In genomic region chr15:49863431-49864205, GRCh38 we compare ENCODE assay signal across 15 cellular contexts.
DNase-seq lines count a peak whose midpoint lies in the region; ATAC-seq and TF ChIP-seq lines count a peak whose summit lies in the region.
"Had no signal": no experiment of that assay in that cellular context is flagged by ENCODE, and none has a peak within 500 bp of the region (broad histone marks: within the 10 kb centered on the region; RNA-seq: fewer than 3 reads in every experiment).

No MANE protein-coding gene starts in this region.

- H3K9me3 ChIP-seq in adipocyte (ENCODE audit: control insufficient read depth, low read length) (peaks cover 14% of the 10 kb centered on the region), skeletal muscle satellite cell (replicated peaks; ENCODE audit: low read length) (no peaks in the 10 kb centered on the region)
- H3K9me3 ChIP-seq: lower lobe of right lung had no signal

- peak overlapping the region; percentile 88 for H3K9ac ChIP-seq in adipocyte (ENCODE audit: low read length)
- peak overlapping the region; percentile 26 for H3K9ac ChIP-seq in skeletal muscle satellite cell (ENCODE audit: low read depth, low read length)

- no peak for ATAC-seq in stimulated activated effector memory CD8-positive, alpha-beta T cell treated with anti-CD3 and anti-CD28 coated beads, Interleukin-12 subunit alpha, Interleukin-12 subunit beta, amount 100 ng/mL, for 72 hours
- ATAC-seq: lower lobe of right lung, WTC11 had no signal

- POLR2A ChIA-PET in BJ (lab: Charles Lee): interaction anchor here (0.6 to 1.4 kb wide), 4 partner anchors 11 to 582 kb away, joined by 3 to 4 read pairs (median 4); partner anchors contain the start of genes DTWD1 and FAM227B

- peak; percentile 79 for DNase-seq in BJ (ENCODE audit: low read depth)
- peak; percentile 91 for DNase-seq in adipocyte (ENCODE audit: low read depth)
- DNase-seq in fibroblast of pulmonary artery (ENCODE audit: low read depth): peak; percentile 72
- no peak for DNase-seq in activated effector memory CD4-positive, alpha-beta T cell treated with Interleukin-2 at 50 U/mL for 16 hours
- DNase-seq in ureter (ENCODE audit: low spot score): no peak
- DNase-seq in stimulated activated effector memory CD8-positive, alpha-beta T cell treated with anti-CD3 and anti-CD28 coated beads, Interleukin-12 subunit alpha, Interleukin-12 subunit beta, amount 100 ng/mL, for 72 hours (ENCODE audit: low spot score in 2 of 2): no peak
- no peak for DNase-seq in endothelial cell (ENCODE audit: low spot score)
- DNase-seq: activated CD8-positive, alpha-beta memory T cell treated with anti-CD3 and anti-CD28 coated beads, Interleukin-2, amount 50 U/mL, for 4 hours; activated naive CD8-positive, alpha-beta T cell treated with anti-CD3 and anti-CD28 coated beads for 36 hours; DND-41; hippocampal formation; lower lobe of right lung; SW 1271 had no signal

- no peaks in the 10 kb centered on the region for H3K9me3 Mint-ChIP-seq in stimulated activated effector memory CD8-positive, alpha-beta T cell treated with anti-CD3 and anti-CD28 coated beads, Interleukin-12 subunit alpha, Interleukin-12 subunit beta, amount 100 ng/mL, for 72 hours
- H3K9me3 Mint-ChIP-seq in endothelial cell (ENCODE audit: unreplicated experiment): no peaks in the 10 kb centered on the region
- H3K9me3 Mint-ChIP-seq: activated naive CD8-positive, alpha-beta T cell treated with anti-CD3 and anti-CD28 coated beads for 36 hours had no signal

- H3K4me3 ChIP-seq in BJ (ENCODE audit: low read depth, low read length): no peak overlapping the region
- H3K4me3 ChIP-seq in adipocyte (ENCODE audit: low read length): peak overlapping the region; percentile 21
- H3K4me3 ChIP-seq in fibroblast of pulmonary artery (replicated peaks; ENCODE audit: low read depth, low read length): no peak overlapping the region
- H3K4me3 ChIP-seq in skeletal muscle satellite cell (ENCODE audit: low read length): no peak overlapping the region
- H3K4me3 ChIP-seq: lower lobe of right lung had no signal

- TF ChIP-seq CTCF in BJ (IDR thresholded peaks at IDR 0.05; ENCODE audit: insufficient read depth, low read depth, low read length) (no peak), fibroblast of pulmonary artery (IDR thresholded peaks at IDR 0.05; ENCODE audit: low read length, missing control alignments) (no peak), endothelial cell (IDR thresholded peaks at IDR 0.05; ENCODE audit: unreplicated experiment) (no peak)

- peaks cover 14% of the 10 kb centered on the region for H3K36me3 Mint-ChIP-seq in stimulated activated effector memory CD8-positive, alpha-beta T cell treated with anti-CD3 and anti-CD28 coated beads, Interleukin-12 subunit alpha, Interleukin-12 subunit beta, amount 100 ng/mL, for 72 hours
- H3K36me3 Mint-ChIP-seq in endothelial cell (ENCODE audit: low read depth, unreplicated experiment): peaks cover 23% of the 10 kb centered on the region
- H3K36me3 Mint-ChIP-seq: activated naive CD8-positive, alpha-beta T cell treated with anti-CD3 and anti-CD28 coated beads for 36 hours had no signal

- H3K4me2 ChIP-seq in skeletal muscle satellite cell (ENCODE audit: low read length): peak overlapping the region; percentile 28

- CTCF ChIA-PET in BJ (lab: Yijun Ruan, JAX): interaction anchor here (0.6 to 2.8 kb wide), 6 partner anchors 11 to 403 kb away, joined by 3 to 13 read pairs (median 4); no protein-coding TSS in a partner anchor

- H3K4me1 ChIP-seq in adipocyte (ENCODE audit: control insufficient read depth, insufficient read depth, low read length) (peaks cover 57% of the 10 kb centered on the region), skeletal muscle satellite cell (ENCODE audit: control insufficient read depth, insufficient read depth, low read length) (peaks cover 18% of the 10 kb centered on the region)
- H3K4me1 ChIP-seq: lower lobe of right lung had no signal

- H3K27me3 ChIP-seq in BJ (ENCODE audit: control insufficient read depth, insufficient read depth, low read length) (no peaks in the 10 kb centered on the region), adipocyte (replicated peaks; ENCODE audit: control insufficient read depth, insufficient read depth, low read length) (no peaks in the 10 kb centered on the region), skeletal muscle satellite cell (ENCODE audit: control insufficient read depth, insufficient read depth, low read length) (no peaks in the 10 kb centered on the region)

- H3K27ac Mint-ChIP-seq in stimulated activated effector memory CD8-positive, alpha-beta T cell treated with anti-CD3 and anti-CD28 coated beads, Interleukin-12 subunit alpha, Interleukin-12 subunit beta, amount 100 ng/mL, for 72 hours: no peak overlapping the region
- H3K27ac Mint-ChIP-seq in endothelial cell (ENCODE audit: unreplicated experiment): no peak overlapping the region
- H3K27ac Mint-ChIP-seq: activated naive CD8-positive, alpha-beta T cell treated with anti-CD3 and anti-CD28 coated beads for 36 hours; WTC11 had no signal

- H3K36me3 ChIP-seq in BJ (ENCODE audit: control insufficient read depth, insufficient read depth, low read length) (no peaks in the 10 kb centered on the region), adipocyte (ENCODE audit: control insufficient read depth, insufficient read depth, low read length, severe bottlenecking) (no peaks in the 10 kb centered on the region), skeletal muscle satellite cell (ENCODE audit: insufficient read depth, low read length) (no peaks in the 10 kb centered on the region)
- H3K36me3 ChIP-seq: lower lobe of right lung had no signal

- H3K27me3 Mint-ChIP-seq in endothelial cell (ENCODE audit: unreplicated experiment): no peaks in the 10 kb centered on the region

- no peak overlapping the region for H3K4me3 Mint-ChIP-seq in stimulated activated effector memory CD8-positive, alpha-beta T cell treated with anti-CD3 and anti-CD28 coated beads, Interleukin-12 subunit alpha, Interleukin-12 subunit beta, amount 100 ng/mL, for 72 hours
- no peak overlapping the region for H3K4me3 Mint-ChIP-seq in endothelial cell (ENCODE audit: unreplicated experiment)
- H3K4me3 Mint-ChIP-seq: activated naive CD8-positive, alpha-beta T cell treated with anti-CD3 and anti-CD28 coated beads for 36 hours; WTC11 had no signal

- H3K4me1 Mint-ChIP-seq in stimulated activated effector memory CD8-positive, alpha-beta T cell treated with anti-CD3 and anti-CD28 coated beads, Interleukin-12 subunit alpha, Interleukin-12 subunit beta, amount 100 ng/mL, for 72 hours: no peaks in the 10 kb centered on the region
- H3K4me1 Mint-ChIP-seq in endothelial cell (ENCODE audit: unreplicated experiment): no peaks in the 10 kb centered on the region
- H3K4me1 Mint-ChIP-seq: activated naive CD8-positive, alpha-beta T cell treated with anti-CD3 and anti-CD28 coated beads for 36 hours had no signal

Comparison
In these comparisons a context has a peak if more than half of its experiments do, and no peak if none do; other contexts are left out.
1. DNase-seq: peak in BJ (single experiment), adipocyte (single experiment) and fibroblast of pulmonary artery (single experiment); none in activated effector memory CD4-positive, alpha-beta T cell treated with Interleukin-2 at 50 U/mL for 16 hours (single experiment), ureter (single experiment), stimulated activated effector memory CD8-positive, alpha-beta T cell treated with anti-CD3 and anti-CD28 coated beads, Interleukin-12 subunit alpha, Interleukin-12 subunit beta, amount 100 ng/mL, for 72 hours (0 of 2) and endothelial cell (single experiment).